Comparison of ENCODE assay signal across 11 cellular contexts in genomic region chr6:116090251-116090650, GRCh38. TPM values are rescaled to one million over a fixed set of nuclear protein-coding genes. Genes with fewer than 3 reads are reported as not detected.
DNase-seq lines count a peak whose midpoint lies in the region; ATAC-seq and TF ChIP-seq lines count a peak whose summit lies in the region.
"Had no signal": no experiment of that assay in that cellular context is flagged by ENCODE, and none has a peak within 500 bp of the region (broad histone marks: within the 10 kb centered on the region; RNA-seq: fewer than 3 reads in every experiment).

No MANE protein-coding gene starts in this region.

- ATAC-seq in GM19397 (IDR thresholded peaks at IDR 0.05; ENCODE audit: unreplicated experiment), result peak; percentile 58
- ATAC-seq in HG02885 (IDR thresholded peaks at IDR 0.05; ENCODE audit: poor library complexity, unreplicated experiment), result peak; percentile 63
- peak; percentile 60 for ATAC-seq in HG03575 (IDR thresholded peaks at IDR 0.05; ENCODE audit: extremely low read depth, insufficient number of reproducible peaks, low FRiP score, unreplicated experiment)
- no peak for ATAC-seq in WTC11

- no peaks in the 10 kb centered on the region; the same call in 1 of the 2 replicates for H3K27me3 Mint-ChIP-seq in WTC11 (ENCODE audit: low read depth)

- H3K4me3 Mint-ChIP-seq in WTC11, result no peak overlapping the region

- H3K9me3 ChIP-seq in MG63, result 0 out of 2 replicates have a peak, but pooled peaks cover 3% of the 10 kb centered on the region

- peaks cover 13% of the 10 kb centered on the region for H3K36me3 Mint-ChIP-seq in WTC11

- in situ Hi-C loops in GM13977 (cut with MboI; ENCODE audit: low pct_unique_long_range_greater_than_20kb, low sequenced_read_pairs, unreplicated experiment), result no loop called here

- POLR2A ChIA-PET in WTC11 (lab: Charles Lee), result interaction anchor here (1.4 kb wide), 1 partner anchor 10 kb away, joined by 4 read pairs; the partner anchor contains the start of gene NT5DC1

- DNase-seq in GM13977 (ENCODE audit: low spot score), result peak; percentile 35
- no peak for DNase-seq in MG63
- DNase-seq in WTC11 (ENCODE audit: low spot score), result no peak
- DNase-seq in GM19240 (ENCODE audit: insufficient read length, low spot score), result no peak
- no peak for DNase-seq in NCI-H1930 (lab: John Stamatoyannopoulos, UW)
- DNase-seq: effector memory CD4-positive, alpha-beta T cell; hypothalamus; NCI-H2029 had no signal

- H3K9me3 Mint-ChIP-seq in WTC11, result peaks cover 39% of the 10 kb centered on the region

- CTCF ChIA-PET in WTC11 (lab: Charles Lee), result no interaction called here

- no peak overlapping the region for H3K4me3 ChIP-seq in MG63

- H3K4me1 Mint-ChIP-seq in WTC11, result peaks cover 16% of the 10 kb centered on the region

- H3K36me3 ChIP-seq in MG63, result no peaks in the 10 kb centered on the region

- no peak overlapping the region for H3K27ac Mint-ChIP-seq in WTC11

- H3K27me3 ChIP-seq in MG63, result no peaks in the 10 kb centered on the region

- no peak for TF ChIP-seq CTCF in GM13977 (IDR thresholded peaks at IDR 0.05; ENCODE audit: extremely low read depth, insufficient read depth, missing control alignments)
- no peak for TF ChIP-seq CTCF in WTC11 (IDR thresholded peaks at IDR 0.05)

TF ChIP-seq in WTC11, 78 proteins besides CTCF, POLR2A, EP300 and RAD21:
- TF ChIP-seq ATF2 (CRISPR knock-in tag; IDR thresholded peaks at IDR 0.05; ENCODE audit: borderline replicate concordance, low read depth) (no peak), JAZF1 (CRISPR knock-in tag; IDR thresholded peaks at IDR 0.05) (no peak), PRDM15 (CRISPR knock-in tag; IDR thresholded peaks at IDR 0.05) (no peak), PRRX2 (CRISPR knock-in tag; IDR thresholded peaks at IDR 0.05) (no peak), GABPB1 (CRISPR knock-in tag; IDR thresholded peaks at IDR 0.05) (no peak), E2F1 (CRISPR knock-in tag; IDR thresholded peaks at IDR 0.05) (no peak), TCF7 (CRISPR knock-in tag; IDR thresholded peaks at IDR 0.05; ENCODE audit: low read depth) (no peak), USF2 (CRISPR knock-in tag; IDR thresholded peaks at IDR 0.05) (no peak), ZNF281 (CRISPR knock-in tag; IDR thresholded peaks at IDR 0.05) (no peak), ZNF121 (CRISPR knock-in tag; IDR thresholded peaks at IDR 0.05) (no peak), ERG (CRISPR knock-in tag; IDR thresholded peaks at IDR 0.05) (no peak), ZNF263 (CRISPR knock-in tag; IDR thresholded peaks at IDR 0.05; ENCODE audit: low read depth) (no peak), FOXK1 (CRISPR knock-in tag; IDR thresholded peaks at IDR 0.05) (no peak)

RNA-seq across cellular contexts. Expression of gene NT5DC1, which starts 10.4 kb away (rescaled TPM):
- total RNA-seq in MG63 (2014; rRNA removed; shearing (Covaris generic); ENCODE audit: low replicate concordance), result 5.2 and 12.8 TPM in 2 replicates
- total RNA-seq in WTC11 (2021), result 67.1 to 70.1 TPM (median 67.9 TPM) in 3 replicates

RNA-seq across cellular contexts. Expression of gene FRK, which starts 29.6 kb away (rescaled TPM):
- 0.07 and 0.16 TPM in 2 replicates for total RNA-seq in MG63 (2014; rRNA removed; shearing (Covaris generic); ENCODE audit: low replicate concordance)
- 0.13 to 0.18 TPM (median 0.16 TPM) in 3 replicates for total RNA-seq in WTC11 (2021)

RNA-seq across cellular contexts. Expression of gene COL10A1, which starts 35.7 kb away (rescaled TPM):
- not detected in 2 replicates for total RNA-seq in MG63 (2014; rRNA removed; shearing (Covaris generic); ENCODE audit: low replicate concordance)
- 0.07 to 0.32 TPM in 2 of 3 replicates, not detected in the other for total RNA-seq in WTC11 (2021)
